Comparison of ENCODE assay signal across 1 cellular context in genomic region chr1:24632776-24633175, GRCh38.
TF ChIP-seq lines count a peak whose summit lies in the region.

No MANE protein-coding gene starts in this region.

TF ChIP-seq in WTC11, 78 proteins besides CTCF, POLR2A, EP300 and RAD21 (continued from another document):
- TF ChIP-seq ZNF219 (CRISPR knock-in tag; IDR thresholded peaks at IDR 0.05; ENCODE audit: borderline replicate concordance) = no peak
- no peak for TF ChIP-seq KAT7 (CRISPR knock-in tag; IDR thresholded peaks at IDR 0.05; ENCODE audit: borderline replicate concordance)
- no peak for TF ChIP-seq E2F1 (CRISPR knock-in tag; IDR thresholded peaks at IDR 0.05)
- no peak for TF ChIP-seq ATF2 (CRISPR knock-in tag; IDR thresholded peaks at IDR 0.05; ENCODE audit: borderline replicate concordance, low read depth)
- TF ChIP-seq, protein P1, sequence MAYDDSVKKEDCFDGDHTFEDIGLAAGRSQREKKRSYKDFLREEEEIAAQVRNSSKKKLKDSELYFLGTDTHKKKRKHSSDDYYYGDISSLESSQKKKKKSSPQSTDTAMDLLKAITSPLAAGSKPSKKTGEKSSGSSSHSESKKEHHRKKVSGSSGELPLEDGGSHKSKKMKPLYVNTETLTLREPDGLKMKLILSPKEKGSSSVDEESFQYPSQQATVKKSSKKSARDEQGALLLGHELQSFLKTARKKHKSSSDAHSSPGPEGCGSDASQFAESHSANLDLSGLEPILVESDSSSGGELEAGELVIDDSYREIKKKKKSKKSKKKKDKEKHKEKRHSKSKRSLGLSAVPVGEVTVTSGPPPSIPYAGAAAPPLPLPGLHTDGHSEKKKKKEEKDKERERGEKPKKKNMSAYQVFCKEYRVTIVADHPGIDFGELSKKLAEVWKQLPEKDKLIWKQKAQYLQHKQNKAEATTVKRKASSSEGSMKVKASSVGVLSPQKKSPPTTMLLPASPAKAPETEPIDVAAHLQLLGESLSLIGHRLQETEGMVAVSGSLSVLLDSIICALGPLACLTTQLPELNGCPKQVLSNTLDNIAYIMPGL (CRISPR knock-in tag; IDR thresholded peaks at IDR 0.05) = no peak
- no peak for TF ChIP-seq CREM (CRISPR knock-in tag; IDR thresholded peaks at IDR 0.05)
- no peak for TF ChIP-seq JUN (CRISPR knock-in tag; IDR thresholded peaks at IDR 0.05)
- TF ChIP-seq, protein P2, sequence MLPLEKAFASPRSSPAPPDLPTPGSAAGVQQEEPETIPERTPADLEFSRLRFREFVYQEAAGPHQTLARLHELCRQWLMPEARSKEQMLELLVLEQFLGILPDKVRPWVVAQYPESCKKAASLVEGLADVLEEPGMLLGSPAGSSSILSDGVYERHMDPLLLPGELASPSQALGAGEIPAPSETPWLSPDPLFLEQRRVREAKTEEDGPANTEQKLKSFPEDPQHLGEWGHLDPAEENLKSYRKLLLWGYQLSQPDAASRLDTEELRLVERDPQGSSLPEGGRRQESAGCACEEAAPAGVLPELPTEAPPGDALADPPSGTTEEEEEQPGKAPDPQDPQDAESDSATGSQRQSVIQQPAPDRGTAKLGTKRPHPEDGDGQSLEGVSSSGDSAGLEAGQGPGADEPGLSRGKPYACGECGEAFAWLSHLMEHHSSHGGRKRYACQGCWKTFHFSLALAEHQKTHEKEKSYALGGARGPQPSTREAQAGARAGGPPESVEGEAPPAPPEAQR (CRISPR knock-in tag; IDR thresholded peaks at IDR 0.05) = no peak
- TF ChIP-seq, protein P3, sequence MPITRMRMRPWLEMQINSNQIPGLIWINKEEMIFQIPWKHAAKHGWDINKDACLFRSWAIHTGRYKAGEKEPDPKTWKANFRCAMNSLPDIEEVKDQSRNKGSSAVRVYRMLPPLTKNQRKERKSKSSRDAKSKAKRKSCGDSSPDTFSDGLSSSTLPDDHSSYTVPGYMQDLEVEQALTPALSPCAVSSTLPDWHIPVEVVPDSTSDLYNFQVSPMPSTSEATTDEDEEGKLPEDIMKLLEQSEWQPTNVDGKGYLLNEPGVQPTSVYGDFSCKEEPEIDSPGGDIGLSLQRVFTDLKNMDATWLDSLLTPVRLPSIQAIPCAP (CRISPR knock-in tag; IDR thresholded peaks at IDR 0.05) = no peak
- no peak for TF ChIP-seq NR1H2 (CRISPR knock-in tag; IDR thresholded peaks at IDR 0.05)
- TF ChIP-seq SOX15 (CRISPR knock-in tag; IDR thresholded peaks at IDR 0.05) = no peak
- no peak for TF ChIP-seq SMAD4 (CRISPR knock-in tag; IDR thresholded peaks at IDR 0.05)
